Comparison of ENCODE assay signal across 8 cellular contexts in genomic region chr10:91887075-91887899, GRCh38. TPM values are rescaled to one million over a fixed set of nuclear protein-coding genes. Genes with fewer than 3 reads are reported as not detected.
DNase-seq lines count a peak whose midpoint lies in the region; ATAC-seq and TF ChIP-seq lines count a peak whose summit lies in the region.

No MANE protein-coding gene starts in this region.

- peak; percentile 45 to 68 (median 66) for ATAC-seq in right lobe of liver
- ATAC-seq in GM21786 (IDR thresholded peaks at IDR 0.05; ENCODE audit: unreplicated experiment), result no peak

- TF ChIP-seq POLR2A in right lobe of liver (IDR thresholded peaks at IDR 0.05), result no peak

- TF ChIP-seq CTCF in WI38 (IDR thresholded peaks at IDR 0.05; ENCODE audit: low read depth, low read length), result no peak
- TF ChIP-seq CTCF in dorsolateral prefrontal cortex (IDR thresholded peaks at IDR 0.05 in 54 of 56, conservative IDR thresholded peaks at IDR 0.05 in 2 of 56; ENCODE audit: low read depth in 1 of 56, partially characterized antibody in 56 of 56), result peak in 1 of 56 donors; percentile 8
- no peak for TF ChIP-seq CTCF in right lobe of liver (IDR thresholded peaks at IDR 0.05)

- H3K27me3 ChIP-seq in dorsolateral prefrontal cortex, result no peaks in the 10 kb centered on the region
- H3K27me3 ChIP-seq in right lobe of liver, result no peaks in the 10 kb centered on the region

- H3K4me3 ChIP-seq in WI38 (ENCODE audit: low read depth, low read length), result peak overlapping the region; percentile 53
- H3K4me3 ChIP-seq in dorsolateral prefrontal cortex, result peak overlapping the region; percentile 47 to 89 (median 70)
- H3K4me3 ChIP-seq in right lobe of liver, result peak overlapping the region; percentile 29 to 52 (median 43)

- peaks cover 0 to 10% (median 5%) of the 10 kb centered on the region in 4 donors for H3K4me1 ChIP-seq in right lobe of liver

- WGBS in right lobe of liver (ENCODE audit: insufficient coverage, low coverage, low lambda C conversion rate, missing lambda C conversion rate), result 6% methylated on average over 22 of the region's 60 CpGs

- H3K27ac ChIP-seq in dorsolateral prefrontal cortex (peak overlapping the region in 51 of 59 donors; percentile 4 to 85 (median 61)), right lobe of liver (no peak overlapping the region)

- H3K36me3 ChIP-seq in right lobe of liver, result no peaks in the 10 kb centered on the region

- intact Hi-C loops in dorsolateral prefrontal cortex (cut with DNase I), result no loop called here
- intact Hi-C loops in right lobe of liver (cut with DNase I), result no loop called here

- peak; percentile 11 for DNase-seq in stimulated activated CD4-positive, alpha-beta T cell treated with anti-CD3 and anti-CD28 coated beads, Interleukin-12 subunit alpha, Interleukin-12 subunit beta, amount 100 ng/mL, for 4 hours
- DNase-seq in stimulated activated CD4-positive, alpha-beta T cell treated with anti-CD3 and anti-CD28 coated beads, Interleukin-1b, Interleukin-23, amount 100 ng/mL, for 48 hours, result no peak
- DNase-seq in dorsolateral prefrontal cortex (peak; percentile 27 to 73 (median 52)), right lobe of liver (no peak), NCI-H226 (no peak)
- peak; percentile 6 for DNase-seq in stimulated activated CD8-positive, alpha-beta memory T cell treated with anti-CD3 and anti-CD28 coated beads, Interleukin-15, amount 100 ng/mL, for 1 hour (ENCODE audit: low read depth)

- H3K9me3 ChIP-seq in right lobe of liver, result no peaks in the 10 kb centered on the region

RNA-seq across cellular contexts. Expression of gene FGFBP3, which starts 22.0 kb away (rescaled TPM):
- 1 to 10 TPM; 1.9 to 9.1 (median 3.8) TPM for total RNA-seq in dorsolateral prefrontal cortex
- under 1 TPM in 5 of 6 experiments, not detected in 1; 0.10 to 0.55 (median 0.20) TPM for total RNA-seq in right lobe of liver

RNA-seq across cellular contexts. Expression of gene BTAF1, which starts 36.3 kb away (rescaled TPM):
- 10 to 100 TPM; 28.2 to 65.3 (median 40.9) TPM for total RNA-seq in dorsolateral prefrontal cortex
- total RNA-seq in right lobe of liver, result 10 to 100 TPM; 13.4 to 20.3 (median 17.4) TPM

Comparison
In these comparisons a context has a peak if more than half of its experiments do, and no peak if none do; other contexts are left out.
1. DNase-seq: peak in stimulated activated CD4-positive, alpha-beta T cell treated with anti-CD3 and anti-CD28 coated beads, Interleukin-12 subunit alpha, Interleukin-12 subunit beta, amount 100 ng/mL, for 4 hours (single experiment), dorsolateral prefrontal cortex (10 of 10) and stimulated activated CD8-positive, alpha-beta memory T cell treated with anti-CD3 and anti-CD28 coated beads, Interleukin-15, amount 100 ng/mL, for 1 hour (single experiment); none in stimulated activated CD4-positive, alpha-beta T cell treated with anti-CD3 and anti-CD28 coated beads, Interleukin-1b, Interleukin-23, amount 100 ng/mL, for 48 hours (single experiment), right lobe of liver (0 of 3) and NCI-H226 (single experiment).
2. H3K27ac ChIP-seq: peak in dorsolateral prefrontal cortex (51 of 59); none in right lobe of liver (0 of 3).
3. Peak in every context shown above with its lines, with median percentiles within 50 percentile points of each other: H3K4me3 ChIP-seq.